12 cellular contexts compared by ENCODE assay signal in the genomic region with DNA sequence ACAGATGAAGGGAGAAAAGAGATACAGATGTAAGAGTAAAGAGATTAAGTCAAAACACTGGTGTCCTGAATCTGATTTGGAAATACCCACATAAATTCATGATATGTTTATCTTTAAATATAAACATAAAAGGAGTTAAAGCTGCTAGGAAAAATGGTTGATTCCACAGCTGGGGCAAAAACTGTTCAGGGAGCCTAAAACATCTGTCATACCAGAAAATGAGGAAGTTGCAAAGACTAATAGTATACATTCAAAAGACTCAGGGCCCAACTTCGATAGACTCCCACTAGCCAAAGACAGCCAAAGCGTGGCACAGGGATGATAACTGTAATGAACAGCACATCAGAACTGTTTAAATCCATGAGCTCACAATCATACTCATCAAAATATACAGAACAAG.
DNase-seq lines count a peak whose midpoint lies in the region; ATAC-seq and TF ChIP-seq lines count a peak whose summit lies in the region.
"Had no signal": no experiment of that assay in that cellular context is flagged by ENCODE, and none has a peak within 500 bp of the region (broad histone marks: within the 10 kb centered on the region; RNA-seq: fewer than 3 reads in every experiment).

No MANE protein-coding gene starts in this region.

- H3K36me3 Mint-ChIP-seq in dendritic cell treated with granulocyte-macrophage colony-stimulating factor and Interleukin-4, amounts not matched to agents 40 ng/mL and 50 ng/mL, for 4 days (ENCODE audit: low read depth) = peaks cover 20% of the 10 kb centered on the region

- DNase-seq in cerebellar cortex (ENCODE audit: low spot score) (no peak), WERI-Rb-1 (no peak), left ventricle myocardium inferior (no peak)
- no peak for DNase-seq in activated CD4-positive, alpha-beta T cell treated with anti-CD3 and anti-CD28 coated beads, Interleukin-2, amount 50 U/mL, for 4 hours
- DNase-seq: activated naive CD4-positive, alpha-beta T cell; COR-L47; dorsolateral prefrontal cortex; NCI-H69 had no signal

- H3K9me3 Mint-ChIP-seq in dendritic cell treated with granulocyte-macrophage colony-stimulating factor and Interleukin-4, amounts not matched to agents 40 ng/mL and 50 ng/mL, for 4 days = no peaks in the 10 kb centered on the region

- TF ChIP-seq CTCF in WERI-Rb-1 (IDR thresholded peaks at IDR 0.05; ENCODE audit: low read depth, low read length) (no peak), left ventricle myocardium inferior (IDR thresholded peaks at IDR 0.05; ENCODE audit: borderline replicate concordance) (no peak)

- intact Hi-C loops in dendritic cell treated with granulocyte-macrophage colony-stimulating factor and Interleukin-4, amounts not matched to agents 40 ng/mL and 50 ng/mL, for 4 days (cut with micrococcal nuclease) = no loop called here
- intact Hi-C loops in left ventricle myocardium inferior (cut with micrococcal nuclease) = no loop called here

- H3K27me3 Mint-ChIP-seq in dendritic cell treated with granulocyte-macrophage colony-stimulating factor and Interleukin-4, amounts not matched to agents 40 ng/mL and 50 ng/mL, for 4 days = no peaks in the 10 kb centered on the region

- H3K9me3 ChIP-seq in WERI-Rb-1 (ENCODE audit: severe bottlenecking) = peaks cover 5% of the 10 kb centered on the region
- H3K9me3 ChIP-seq in left ventricle myocardium inferior (replicated peaks) = no peaks in the 10 kb centered on the region

- no peaks in the 10 kb centered on the region for H3K4me1 ChIP-seq in left ventricle myocardium inferior

- H3K4me3 ChIP-seq in WERI-Rb-1 (ENCODE audit: low read depth, low read length) (no peak overlapping the region), left ventricle myocardium inferior (no peak overlapping the region)
- H3K4me3 ChIP-seq: dorsolateral prefrontal cortex had no signal

- H3K27ac ChIP-seq in WERI-Rb-1 (no peak overlapping the region), left ventricle myocardium inferior (replicated peaks) (no peak overlapping the region)
- H3K27ac ChIP-seq: dorsolateral prefrontal cortex had no signal

- H3K4me3 Mint-ChIP-seq in dendritic cell treated with granulocyte-macrophage colony-stimulating factor and Interleukin-4, amounts not matched to agents 40 ng/mL and 50 ng/mL, for 4 days = no peak overlapping the region

- H3K36me3 ChIP-seq in WERI-Rb-1 = peaks cover 5% of the 10 kb centered on the region
- H3K36me3 ChIP-seq in left ventricle myocardium inferior = no peaks in the 10 kb centered on the region

- peak overlapping the region; percentile 70 for H3K27ac Mint-ChIP-seq in dendritic cell treated with granulocyte-macrophage colony-stimulating factor and Interleukin-4, amounts not matched to agents 40 ng/mL and 50 ng/mL, for 4 days

- H3K27me3 ChIP-seq in WERI-Rb-1 (ENCODE audit: insufficient read depth, low read depth, severe bottlenecking) (no peaks in the 10 kb centered on the region), left ventricle myocardium inferior (ENCODE audit: low read depth) (no peaks in the 10 kb centered on the region)
- H3K27me3 ChIP-seq: dorsolateral prefrontal cortex had no signal

- ATAC-seq in GM18868 (IDR thresholded peaks at IDR 0.05; ENCODE audit: unreplicated experiment) (peak; percentile 75), GM21825 (IDR thresholded peaks at IDR 0.05; ENCODE audit: unreplicated experiment) (peak; percentile 51), HG03565 (IDR thresholded peaks at IDR 0.05; ENCODE audit: unreplicated experiment) (peak; percentile 36)

- peaks cover 68% of the 10 kb centered on the region for H3K4me1 Mint-ChIP-seq in dendritic cell treated with granulocyte-macrophage colony-stimulating factor and Interleukin-4, amounts not matched to agents 40 ng/mL and 50 ng/mL, for 4 days (ENCODE audit: low read depth)
